Comparison of ENCODE assay signal across 1 cellular context in the genomic region with DNA sequence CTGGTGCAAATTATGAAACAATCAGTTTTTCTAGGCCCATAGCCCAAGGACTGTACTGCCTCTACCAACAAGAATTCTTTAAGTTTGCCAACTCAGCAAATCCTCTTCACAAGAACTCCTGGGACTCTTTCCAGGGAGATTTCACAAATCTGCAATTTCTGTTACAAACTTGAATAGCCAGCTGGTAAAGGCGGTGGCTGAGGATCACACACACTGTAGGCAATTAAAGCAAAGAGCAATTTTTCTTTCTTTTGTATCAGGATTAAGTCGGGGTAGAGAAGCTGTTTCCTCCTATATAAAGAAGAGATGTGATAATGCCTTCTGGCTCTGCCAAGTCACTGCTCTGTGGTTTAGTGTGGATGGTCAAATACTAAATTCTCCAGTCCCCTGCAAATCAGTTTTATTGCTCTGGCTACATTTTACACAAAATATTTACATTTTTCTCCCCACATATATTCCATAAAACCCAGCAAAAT.
TF ChIP-seq lines count a peak whose summit lies in the region.

No MANE protein-coding gene starts in this region.

TF ChIP-seq in H1, 55 proteins besides CTCF, POLR2A, EP300 and RAD21:
- TF ChIP-seq NRF1 (IDR thresholded peaks at IDR 0.05; ENCODE audit: low read depth, low read length), result no peak
- TF ChIP-seq MAFK (IDR thresholded peaks at IDR 0.05; ENCODE audit: low read depth, low read length), result peak; percentile 93
- no peak for TF ChIP-seq YY1 (IDR thresholded peaks at IDR 0.05; ENCODE audit: low read depth, low read length)
